In the genomic region with DNA sequence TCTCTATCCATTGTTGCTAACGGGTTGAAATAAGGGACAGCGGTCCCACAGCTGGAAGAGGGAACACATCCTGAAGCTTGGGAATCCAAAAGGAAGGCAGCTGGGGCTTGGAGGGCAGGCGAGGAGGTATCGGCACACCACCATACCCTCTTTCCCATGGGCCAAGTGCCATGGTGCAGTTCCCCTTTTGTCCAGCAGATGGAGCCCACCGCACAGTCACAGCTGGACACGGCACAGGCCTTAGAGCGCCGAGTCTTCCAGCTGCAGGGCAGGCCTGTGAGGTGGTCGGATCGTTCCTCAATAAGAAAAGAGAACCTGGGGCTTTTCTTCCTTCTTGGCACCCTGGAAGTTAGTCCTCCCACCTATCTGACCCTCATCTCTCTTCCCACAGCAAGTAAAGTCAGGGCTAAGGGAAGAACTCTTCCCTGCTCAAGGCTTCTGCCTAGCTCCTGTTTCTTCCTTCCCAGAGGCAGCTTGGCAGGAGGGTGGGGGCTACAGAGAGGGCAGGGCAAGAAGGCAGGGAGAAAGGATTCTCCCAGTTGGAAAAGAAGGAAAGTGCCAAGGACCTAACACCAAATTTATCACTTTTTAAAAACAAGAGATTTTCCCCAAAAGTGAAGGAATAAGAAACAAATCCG, we compare ENCODE assay signal across 8 cellular contexts. TPM values are rescaled to one million over a fixed set of nuclear protein-coding genes. Genes with fewer than 3 reads are reported as not detected.
DNase-seq lines count a peak whose midpoint lies in the region; ATAC-seq and TF ChIP-seq lines count a peak whose summit lies in the region.

No MANE protein-coding gene starts in this region.

- peak; percentile 97 for TF ChIP-seq CTCF in CD8-positive, alpha-beta T cell (IDR thresholded peaks at IDR 0.05)
- TF ChIP-seq CTCF in esophagus muscularis mucosa (IDR thresholded peaks at IDR 0.05) (peak in 2 of 3 experiments; percentile 98 to 99), natural killer cell (IDR thresholded peaks at IDR 0.05) (peak; percentile 99)

- no peaks in the 10 kb centered on the region for H3K9me3 Mint-ChIP-seq in CD8-positive, alpha-beta T cell
- H3K9me3 Mint-ChIP-seq in natural killer cell: no peaks in the 10 kb centered on the region
- no peaks in the 10 kb centered on the region for H3K9me3 Mint-ChIP-seq in stimulated activated naive B cell treated with anti-CD40 and anti-IgM and Interleukin-4, amounts not matched to agents 10 μg/mL and 1 μg/mL and 100 μg/mL, for 72 hours

- no peaks in the 10 kb centered on the region for H3K9me3 ChIP-seq in CD8-positive, alpha-beta T cell (ENCODE audit: low read length)
- no peaks in the 10 kb centered on the region for H3K9me3 ChIP-seq in esophagus muscularis mucosa

- POLR2A ChIA-PET in CD8-positive, alpha-beta T cell (lab: Charles Lee): no interaction called here

- no peak overlapping the region for H3K27ac Mint-ChIP-seq in CD8-positive, alpha-beta T cell
- no peak overlapping the region for H3K27ac Mint-ChIP-seq in natural killer cell
- no peak overlapping the region for H3K27ac Mint-ChIP-seq in stimulated activated naive B cell treated with anti-CD40 and anti-IgM and Interleukin-4, amounts not matched to agents 10 μg/mL and 1 μg/mL and 100 μg/mL, for 72 hours

- H3K27me3 ChIP-seq in CD8-positive, alpha-beta T cell (ENCODE audit: insufficient read depth, low read length): no peaks in the 10 kb centered on the region
- H3K27me3 ChIP-seq in esophagus muscularis mucosa: no peaks in the 10 kb centered on the region

- TF ChIP-seq EP300 in esophagus muscularis mucosa (IDR thresholded peaks at IDR 0.05): no peak

- TF ChIP-seq POLR2A in esophagus muscularis mucosa (IDR thresholded peaks at IDR 0.05; ENCODE audit: low read depth): no peak

- WGBS in esophagus muscularis mucosa: 14% methylated on average over 11 of the region's 11 CpGs

- no peak overlapping the region for H3K4me3 Mint-ChIP-seq in CD8-positive, alpha-beta T cell
- no peak overlapping the region for H3K4me3 Mint-ChIP-seq in natural killer cell
- H3K4me3 Mint-ChIP-seq in stimulated activated naive B cell treated with anti-CD40 and anti-IgM and Interleukin-4, amounts not matched to agents 10 μg/mL and 1 μg/mL and 100 μg/mL, for 72 hours: no peak overlapping the region

- H3K4me1 Mint-ChIP-seq in CD8-positive, alpha-beta T cell (ENCODE audit: low read depth): peaks cover 5% of the 10 kb centered on the region
- peaks cover 7 to 8% of the 10 kb centered on the region in 2 donors for H3K4me1 Mint-ChIP-seq in natural killer cell
- peaks cover 7 to 14% of the 10 kb centered on the region in 2 donors for H3K4me1 Mint-ChIP-seq in stimulated activated naive B cell treated with anti-CD40 and anti-IgM and Interleukin-4, amounts not matched to agents 10 μg/mL and 1 μg/mL and 100 μg/mL, for 72 hours

- H3K27me3 Mint-ChIP-seq in CD8-positive, alpha-beta T cell (ENCODE audit: low read depth): peaks cover 9% of the 10 kb centered on the region
- H3K27me3 Mint-ChIP-seq in natural killer cell (ENCODE audit: low read depth in 2 of 2): peaks cover 15 to 18% of the 10 kb centered on the region in 2 donors
- H3K27me3 Mint-ChIP-seq in stimulated activated naive B cell treated with anti-CD40 and anti-IgM and Interleukin-4, amounts not matched to agents 10 μg/mL and 1 μg/mL and 100 μg/mL, for 72 hours: peaks cover 15 to 16% of the 10 kb centered on the region in 2 donors

- H3K4me1 ChIP-seq in CD8-positive, alpha-beta T cell (ENCODE audit: insufficient read depth, low read length): peaks cover 6% of the 10 kb centered on the region
- peaks cover 0 to 12% (median 9%) of the 10 kb centered on the region in 4 donors for H3K4me1 ChIP-seq in esophagus muscularis mucosa

- no peaks in the 10 kb centered on the region for H3K36me3 ChIP-seq in CD8-positive, alpha-beta T cell (ENCODE audit: insufficient read depth, low read length)
- H3K36me3 ChIP-seq in esophagus muscularis mucosa: peaks cover 0 to 32% (median 14%) of the 10 kb centered on the region in 4 donors

- intact Hi-C loops in CD8-positive, alpha-beta T cell (cut with DNase I, micrococcal nuclease): no loop called here
- intact Hi-C loops in esophagus muscularis mucosa (cut with DNase I) (loop anchor here (5.0 kb wide), 1 partner anchor 377 kb away; no protein-coding TSS in a partner anchor), natural killer cell (cut with micrococcal nuclease) (no loop called here)

- no peak overlapping the region for H3K27ac ChIP-seq in CD8-positive, alpha-beta T cell (ENCODE audit: low read depth, low read length)
- peak overlapping the region in 2 of 4 donors; percentile 4 to 13 for H3K27ac ChIP-seq in esophagus muscularis mucosa (replicated peaks in 1 of 4)

- CTCF ChIA-PET in CD8-positive, alpha-beta T cell (lab: Charles Lee): interaction anchor here (0.7 to 4.9 kb wide), 18 partner anchors 9 to 556 kb away, joined by 3 to 55 read pairs (median 4); partner anchors contain the start of gene PDE1B

- ATAC-seq in CD8-positive, alpha-beta T cell: peak; percentile 98
- ATAC-seq in HG03175 (IDR thresholded peaks at IDR 0.05; ENCODE audit: unreplicated experiment): peak; percentile 93
- peak; percentile 88 to 99 (median 96) for ATAC-seq in natural killer cell
- ATAC-seq in stimulated activated naive B cell treated with anti-CD40 and anti-IgM and Interleukin-4, amounts not matched to agents 10 μg/mL and 1 μg/mL and 100 μg/mL, for 72 hours (replicated peaks): peak; percentile 96 to 98

- DNase-seq in CD8-positive, alpha-beta T cell: peak; percentile 66 to 87 (median 75)
- DNase-seq in GM19238 (ENCODE audit: insufficient read length, low spot score): peak; percentile 84
- peak; percentile 57 for DNase-seq in NOMO-1 treated with dmso at 0.1 percent for 144 hours (lab: John Stamatoyannopoulos, UW; ENCODE audit: unreplicated experiment)
- peak; percentile 84 for DNase-seq in activated CD8-positive, alpha-beta memory T cell treated with anti-CD3 and anti-CD28 coated beads, Interleukin-2, amount 50 U/mL, for 4 hours
- peak; percentile 98 for DNase-seq in esophagus muscularis mucosa (ENCODE audit: extremely low spot score)
- peak; percentile 76 for DNase-seq in natural killer cell
- peak; percentile 68 for DNase-seq in stimulated activated naive B cell treated with anti-CD40 and anti-IgM and Interleukin-4, amounts not matched to agents 10 μg/mL and 1 μg/mL and 100 μg/mL, for 72 hours

- H3K36me3 Mint-ChIP-seq in CD8-positive, alpha-beta T cell: peaks cover 17% of the 10 kb centered on the region
- H3K36me3 Mint-ChIP-seq in natural killer cell: no peaks in the 10 kb centered on the region
- peaks cover 25 to 35% of the 10 kb centered on the region in 2 donors for H3K36me3 Mint-ChIP-seq in stimulated activated naive B cell treated with anti-CD40 and anti-IgM and Interleukin-4, amounts not matched to agents 10 μg/mL and 1 μg/mL and 100 μg/mL, for 72 hours

- no peak overlapping the region for H3K4me3 ChIP-seq in CD8-positive, alpha-beta T cell (ENCODE audit: low read depth, low read length)
- no peak overlapping the region for H3K4me3 ChIP-seq in esophagus muscularis mucosa

RNA-seq across cellular contexts. Expression of gene PPP1R1A, which starts 8.6 kb away (rescaled TPM):
- not detected for total RNA-seq in CD8-positive, alpha-beta T cell
- total RNA-seq in esophagus muscularis mucosa (10 to 100 TPM in 1 of 4 donors, 1 to 10 TPM in 3; 3.6 to 10.2 (median 7.0) TPM), natural killer cell (not detected)

RNA-seq across cellular contexts. Expression of gene PDE1B, which starts 30.4 kb away (rescaled TPM):
- total RNA-seq in CD8-positive, alpha-beta T cell: 1 to 10 TPM; 6.8 to 7.1 TPM
- total RNA-seq in esophagus muscularis mucosa (1 to 10 TPM; 4.5 to 9.7 (median 5.0) TPM), natural killer cell (10 to 100 TPM; 11.8 to 15.0 (median 12.4) TPM)

RNA-seq across cellular contexts. Expression of gene LACRT, which starts 54.9 kb away (rescaled TPM):
- not detected for total RNA-seq in CD8-positive, alpha-beta T cell
- total RNA-seq in esophagus muscularis mucosa (not detected), natural killer cell (not detected)

Comparison
In these comparisons a context has a peak if more than half of its experiments do, and no peak if none do; other contexts are left out.
1. RNA of gene PPP1R1A, which starts 8.6 kb away (total RNA-seq): 3.6 to 10.2 TPM in esophagus muscularis mucosa; not detected in CD8-positive, alpha-beta T cell and not detected in natural killer cell; every median in the first group is over 4 times any median in the second.
2. Peak in every context shown above with its lines, with median percentiles within 50 percentile points of each other: ATAC-seq, DNase-seq and CTCF ChIP-seq.